8 cellular contexts compared by ENCODE assay signal in the genomic region with DNA sequence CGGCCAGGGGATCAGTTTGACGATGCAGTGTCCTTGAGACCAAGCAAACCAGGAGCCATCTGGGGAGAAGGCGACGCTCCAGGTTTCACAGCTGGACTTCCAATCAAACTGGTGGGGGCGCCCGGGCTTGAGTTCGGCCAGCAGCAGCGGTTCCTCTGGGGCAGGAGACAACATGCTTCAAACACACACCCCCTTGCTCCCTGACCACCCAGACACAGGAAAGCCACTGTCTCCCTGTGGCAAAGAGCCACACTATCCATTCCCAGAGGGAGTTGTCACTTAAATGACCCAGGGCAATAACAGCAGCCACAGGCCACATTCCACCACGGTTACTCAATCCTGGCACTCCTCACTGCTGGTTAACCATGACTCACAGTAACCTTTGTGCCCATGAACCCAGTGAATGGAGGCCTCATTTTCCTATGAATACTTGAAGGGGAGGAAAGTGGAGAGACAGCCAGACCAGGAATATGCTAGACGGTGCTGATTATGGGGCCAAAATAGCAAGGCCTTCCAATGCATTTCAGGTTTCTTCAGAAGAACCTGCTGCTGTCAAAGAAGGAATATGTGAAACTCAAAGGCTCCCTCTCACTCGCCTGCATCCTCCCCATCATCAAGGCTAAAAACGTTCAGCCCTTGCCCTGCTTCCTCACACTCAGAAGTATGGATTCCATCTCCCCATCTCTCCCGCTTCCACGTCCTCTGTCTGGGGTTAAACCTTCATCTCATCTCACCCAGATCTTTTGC. TPM values are rescaled to one million over a fixed set of nuclear protein-coding genes. Genes with fewer than 3 reads are reported as not detected.
DNase-seq lines count a peak whose midpoint lies in the region; ATAC-seq lines count a peak whose summit lies in the region.

No MANE protein-coding gene starts in this region.

- WGBS in urinary bladder, result 54% methylated on average over 14 of the region's 14 CpGs

- H3K4me1 ChIP-seq in mucosa of rectum (ENCODE audit: control insufficient read depth in 2 of 2, insufficient read depth in 2 of 2, low read length in 2 of 2) (peaks cover 13 to 28% of the 10 kb centered on the region in 2 donors), urinary bladder (ENCODE audit: insufficient read depth) (peaks cover 2% of the 10 kb centered on the region)

- no peak for ATAC-seq in HG03521 (IDR thresholded peaks at IDR 0.05; ENCODE audit: unreplicated experiment)

- no peaks in the 10 kb centered on the region for H3K9me3 ChIP-seq in mucosa of rectum (ENCODE audit: control insufficient read depth in 2 of 2, low read length in 2 of 2)

- H3K27me3 ChIP-seq in mucosa of rectum (ENCODE audit: control insufficient read depth in 2 of 2, insufficient read depth in 2 of 2, low read length in 2 of 2), result no peaks in the 10 kb centered on the region

- peak; percentile 99 for DNase-seq in EL
- peak; percentile 99 for DNase-seq in RPMI7951 (ENCODE audit: low read depth)
- peak; percentile 87 for DNase-seq in epidermal melanocyte (ENCODE audit: insufficient read length, low spot score)
- no peak for DNase-seq in HUDEP-2 (lab: John Stamatoyannopoulos, UW; ENCODE audit: unreplicated experiment in 76 of 76)
- no peak for DNase-seq in NCI-H1105 (lab: John Stamatoyannopoulos, UW)

- H3K4me3 ChIP-seq in mucosa of rectum (ENCODE audit: low read length in 2 of 2) (peak overlapping the region; percentile 53 to 56), urinary bladder (ENCODE audit: low read depth, low read length) (no peak overlapping the region)

- H3K36me3 ChIP-seq in mucosa of rectum (ENCODE audit: control insufficient read depth in 2 of 2, insufficient read depth in 2 of 2, low read length in 2 of 2), result peaks cover 10 to 17% of the 10 kb centered on the region in 2 donors
- H3K36me3 ChIP-seq in urinary bladder (ENCODE audit: insufficient read depth), result no peaks in the 10 kb centered on the region

- H3K27ac ChIP-seq in mucosa of rectum (ENCODE audit: low read depth in 2 of 2, low read length in 2 of 2) (peak overlapping the region; percentile 79 to 88), urinary bladder (ENCODE audit: low read depth) (peak overlapping the region; percentile 85)

- H3K9ac ChIP-seq in mucosa of rectum (ENCODE audit: low read depth in 1 of 2, low read length in 2 of 2), result peak overlapping the region; percentile 64 to 65

RNA-seq across cellular contexts. Expression of gene WSB2, which starts 8.5 kb away (rescaled TPM):
- 61.6 and 67.8 TPM in 2 replicates for total RNA-seq in RPMI7951 (2014; rRNA removed; shearing (Covaris generic))
- 61.3 TPM for total RNA-seq in urinary bladder
- polyA plus RNA-seq in urinary bladder, result 44.5 TPM

RNA-seq across cellular contexts. Expression of gene RFC5, which starts 36.0 kb away (rescaled TPM):
- 56.6 and 56.9 TPM in 2 replicates for total RNA-seq in RPMI7951 (2014; rRNA removed; shearing (Covaris generic))
- 23.3 TPM for total RNA-seq in urinary bladder
- polyA plus RNA-seq in urinary bladder, result 12.9 TPM

RNA-seq across cellular contexts. Expression of gene VSIG10, which starts 51.3 kb away (rescaled TPM):
- total RNA-seq in RPMI7951 (2014; rRNA removed; shearing (Covaris generic)), result 15.6 and 18.3 TPM in 2 replicates
- total RNA-seq in urinary bladder, result 25.6 TPM
- polyA plus RNA-seq in urinary bladder, result 17.8 TPM

Comparison
In these comparisons a context has a peak if more than half of its experiments do, and no peak if none do; other contexts are left out.
1. DNase-seq: peak in EL (single experiment), RPMI7951 (single experiment) and epidermal melanocyte (single experiment); none in HUDEP-2 (0 of 76) and NCI-H1105 (single experiment).